ENCODE assay signal across 1 cellular context in genomic region chr9:15423328-15423985, GRCh38.
TF ChIP-seq lines count a peak whose summit lies in the region.

No MANE protein-coding gene starts in this region.

TF ChIP-seq in IMR-90, 13 proteins besides CTCF, POLR2A, EP300 and RAD21:
- peak; percentile 39 for TF ChIP-seq SMC3 (IDR thresholded peaks at IDR 0.05; ENCODE audit: low read depth, low read length)
- no peak for TF ChIP-seq RFX5 (IDR thresholded peaks at IDR 0.05; ENCODE audit: low read depth, low read length)
